In the genomic region with DNA sequence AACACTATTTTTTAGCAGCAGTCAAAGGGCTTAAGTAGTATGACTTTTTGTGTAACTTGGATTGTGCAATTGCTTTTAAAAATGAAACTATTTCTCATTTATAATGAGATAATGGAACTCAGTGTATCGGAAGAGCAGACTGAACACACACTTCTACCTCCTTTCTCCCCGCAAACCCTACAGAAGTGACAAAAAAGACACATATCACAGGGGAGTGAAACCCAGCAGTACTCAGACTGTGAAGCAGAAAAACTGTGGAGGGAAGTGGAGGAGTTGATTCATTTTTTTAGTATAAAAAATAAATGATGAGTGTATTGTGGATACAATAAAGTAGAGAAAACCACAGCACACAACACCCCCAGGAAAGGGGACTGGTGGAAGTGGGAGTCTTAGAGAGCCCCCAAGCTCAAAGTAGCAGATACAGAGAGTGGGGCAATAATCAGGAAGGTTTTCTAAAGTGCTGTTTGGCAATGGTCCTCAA, we compare ENCODE assay signal across 8 cellular contexts. TPM values are rescaled to one million over a fixed set of nuclear protein-coding genes. Genes with fewer than 3 reads are reported as not detected.
DNase-seq lines count a peak whose midpoint lies in the region; ATAC-seq and TF ChIP-seq lines count a peak whose summit lies in the region.

No MANE protein-coding gene starts in this region.

- POLR2A ChIA-PET in naive thymus-derived CD8-positive, alpha-beta T cell (lab: Charles Lee), result no interaction called here

- no peak for TF ChIP-seq CTCF in adrenal gland (IDR thresholded peaks at IDR 0.05)

- intact Hi-C loops in adrenal gland (cut with DNase I), result no loop called here

- H3K27me3 ChIP-seq in adrenal gland (no peaks in the 10 kb centered on the region), SJCRH30 (no peaks in the 10 kb centered on the region)

- H3K9me3 ChIP-seq in adrenal gland (replicated peaks in 1 of 3) (peaks cover 0 to 4% (median 0%) of the 10 kb centered on the region in 3 donors), SJCRH30 (replicated peaks) (no peaks in the 10 kb centered on the region)

- DNase-seq in adrenal gland (no peak), SJCRH30 (no peak), activated gamma-delta T cell (lab: John Stamatoyannopoulos, UW) (no peak), germinal center (ENCODE audit: low spot score) (no peak)
- DNase-seq in naive thymus-derived CD8-positive, alpha-beta T cell, result no peak

- TF ChIP-seq POLR2A in adrenal gland (IDR thresholded peaks at IDR 0.05), result peak in 1 of 2 donors; percentile 68

- H3K4me3 ChIP-seq in GM08714 (ENCODE audit: low read length) (peak overlapping the region; percentile 29; the same call in 1 of the 2 replicates), adrenal gland (peak overlapping the region in 1 of 4 donors; percentile 32), SJCRH30 (no peak overlapping the region)

- peaks cover 16 to 64% (median 43%) of the 10 kb centered on the region in 4 donors for H3K4me1 Mint-ChIP-seq in naive thymus-derived CD8-positive, alpha-beta T cell

- H3K27me3 Mint-ChIP-seq in naive thymus-derived CD8-positive, alpha-beta T cell, result no peaks in the 10 kb centered on the region

- 13 to 20% (median 16%) methylated on average over 2 of the region's 2 CpGs for WGBS in adrenal gland, 4 donors

- H3K27ac Mint-ChIP-seq in naive thymus-derived CD8-positive, alpha-beta T cell, result peak overlapping the region in 8 of 10 donors; percentile 33 to 87 (median 66)

- peaks cover 35 to 86% of the 10 kb centered on the region in 2 donors for H3K4me1 ChIP-seq in adrenal gland (replicated peaks in 1 of 2)
- H3K4me1 ChIP-seq in SJCRH30, result no peaks in the 10 kb centered on the region

- H3K4me3 Mint-ChIP-seq in naive thymus-derived CD8-positive, alpha-beta T cell, result peak overlapping the region in 7 of 10 donors; percentile 38 to 67 (median 60)

- H3K27ac ChIP-seq in adrenal gland, result peak overlapping the region; percentile 48 to 75 (median 49)
- no peak overlapping the region for H3K27ac ChIP-seq in SJCRH30

- H3K36me3 ChIP-seq in adrenal gland (replicated peaks in 1 of 2) (no peaks in the 10 kb centered on the region), SJCRH30 (peaks cover 9% of the 10 kb centered on the region; the same call in 1 of the 2 replicates)

- ATAC-seq in HG02938 (IDR thresholded peaks at IDR 0.05; ENCODE audit: unreplicated experiment) (peak; percentile 86), GM18873 (IDR thresholded peaks at IDR 0.05; ENCODE audit: low FRiP score, unreplicated experiment) (no peak)
- peak; percentile 28 to 50 for ATAC-seq in naive thymus-derived CD8-positive, alpha-beta T cell

- H3K36me3 Mint-ChIP-seq in naive thymus-derived CD8-positive, alpha-beta T cell, result peaks cover 0 to 6% (median 0%) of the 10 kb centered on the region in 3 donors

- no peaks in the 10 kb centered on the region for H3K9me3 Mint-ChIP-seq in naive thymus-derived CD8-positive, alpha-beta T cell

RNA-seq across cellular contexts. Expression of a gene that starts 9.7 kb away (rescaled TPM):
- total RNA-seq in adrenal gland, result 10 to 100 TPM in 7 of 8 donors, 1 to 10 TPM in 1; 8.6 to 56.6 (median 29.6) TPM
- polyA plus RNA-seq in adrenal gland, result 10 to 100 TPM; 20.3 to 56.2 (median 55.7) TPM
- total RNA-seq in naive thymus-derived CD8-positive, alpha-beta T cell, result 10 to 100 TPM; 14.0 to 14.7 TPM
- 10 to 100 TPM in 1 of 3 donors, 1 to 10 TPM in 2; 7.3 to 10.4 (median 9.0) TPM for polyA plus RNA-seq in naive thymus-derived CD8-positive, alpha-beta T cell
- 0.76 and 1.5 TPM in 2 replicates for total RNA-seq in SJCRH30 (2014; rRNA removed; shearing (Covaris generic))
